ENCODE assay signal across 17 cellular contexts in the genomic region with DNA sequence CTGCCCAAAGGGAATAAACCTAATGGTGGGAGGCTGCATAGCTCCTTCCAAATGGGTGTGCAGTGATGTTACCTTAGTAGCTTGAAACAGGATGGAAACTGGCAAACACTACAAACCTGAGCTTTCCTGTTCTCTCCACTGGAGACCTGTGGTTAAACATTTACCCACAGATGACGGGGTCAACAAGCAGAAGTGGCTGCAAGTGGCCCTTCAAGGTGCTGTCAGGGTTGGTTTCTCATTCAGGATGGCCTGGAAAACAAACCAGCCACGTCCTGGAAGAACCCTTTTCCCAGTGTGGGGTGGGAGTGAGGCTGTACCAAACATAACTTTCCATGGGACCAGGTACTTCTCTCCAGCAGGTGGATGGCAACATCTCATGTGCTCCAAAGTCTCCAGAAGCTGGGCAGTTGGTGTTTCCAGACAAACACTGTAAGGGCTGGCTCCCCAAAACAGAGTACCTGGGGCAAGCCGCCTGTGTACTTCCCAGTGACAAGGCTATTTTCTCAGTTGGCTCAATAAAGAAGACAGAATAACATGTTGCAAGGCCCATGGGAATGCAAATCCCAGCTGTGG.
A peak's percentile ranks its signal among the peaks of the same experiment; 100 is the strongest.
DNase-seq lines count a peak whose midpoint lies in the region; ATAC-seq, FAIRE-seq and TF ChIP-seq lines count a peak whose summit lies in the region.
"Had no signal": no experiment of that assay in that cellular context is flagged by ENCODE, and none has a peak within 500 bp of the region (broad histone marks: within the 10 kb centered on the region; RNA-seq: fewer than 3 reads in every experiment).

No MANE protein-coding gene starts in this region.

- no peaks in the 10 kb centered on the region for H3K9me3 ChIP-seq in pancreas
- H3K9me3 ChIP-seq: SJSA1 had no signal

- intact Hi-C loops in pancreas (cut with DNase I) (no loop called here), left cardiac atrium (cut with DNase I) (no loop called here)

- FAIRE-seq in pancreas (lab: Jason Lieb, UNC), result no peak
- FAIRE-seq: GM19239 had no signal

- H3K4me3 ChIP-seq in pancreas, result no peak overlapping the region
- H3K4me3 ChIP-seq: SJSA1 had no signal

- peak; percentile 63 for DNase-seq in COLO668 (lab: John Stamatoyannopoulos, UW; ENCODE audit: unreplicated experiment)
- DNase-seq in kidney tubule cell (ENCODE audit: low spot score), result peak; percentile 37
- DNase-seq in pancreas, result peak in 1 of 6 donors; percentile 6
- DNase-seq in left cardiac atrium, result no peak
- no peak for DNase-seq in NCI-H2196 treated with DMSO at 0.1 percent for 48 hours (lab: John Stamatoyannopoulos, UW; ENCODE audit: unreplicated experiment)
- DNase-seq in NCI-H2081 treated with DMSO at 0.1 percent for 48 hours (lab: John Stamatoyannopoulos, UW), result no peak
- DNase-seq: C1 segment of cervical spinal cord, DMS153, H9, NCI-H1105 treated with DMSO at 0.1 percent for 48 hours, NCI-H2107, NCI-H446 treated with DMSO at 0.1 percent for 48 hours, NCI-H774 had no signal

- peak; percentile 40 for ATAC-seq in HG03175 (IDR thresholded peaks at IDR 0.05; ENCODE audit: unreplicated experiment)
- ATAC-seq in pancreas, result peak in 3 of 4 donors; percentile 82 to 85 (median 83)
- ATAC-seq in left cardiac atrium, result no peak
- ATAC-seq in GM21619 (IDR thresholded peaks at IDR 0.05; ENCODE audit: unreplicated experiment), result no peak

- WGBS in pancreas, 2 donors, result 28 to 35% methylated on average over 3 of the region's 3 CpGs

- H3K36me3 ChIP-seq in pancreas, result no peaks in the 10 kb centered on the region
- H3K36me3 ChIP-seq: SJSA1 had no signal

- no peaks in the 10 kb centered on the region for H3K27me3 ChIP-seq in pancreas
- H3K27me3 ChIP-seq: SJSA1 had no signal

- H3K4me1 ChIP-seq in pancreas, result no peaks in the 10 kb centered on the region
- H3K4me1 ChIP-seq: SJSA1 had no signal

- H3K27ac ChIP-seq in pancreas, result no peak overlapping the region
- H3K27ac ChIP-seq: SJSA1 had no signal

- no peak for TF ChIP-seq CTCF in pancreas (IDR thresholded peaks at IDR 0.05)

Comparison
In these comparisons a context has a peak if more than half of its experiments do, and no peak if none do; other contexts are left out.
1. DNase-seq: peak in COLO668 (single experiment) and kidney tubule cell (single experiment); none in left cardiac atrium (single experiment), NCI-H2196 treated with DMSO at 0.1 percent for 48 hours (single experiment) and NCI-H2081 treated with DMSO at 0.1 percent for 48 hours (single experiment).
2. ATAC-seq: peak in HG03175 (single experiment) and pancreas (3 of 4); none in left cardiac atrium (0 of 2) and GM21619 (single experiment).